Comparison of ENCODE assay signal across 13 cellular contexts in genomic region chr5:136108131-136108739, GRCh38. TPM values are rescaled to one million over a fixed set of nuclear protein-coding genes. Genes with fewer than 3 reads are reported as not detected.
DNase-seq lines count a peak whose midpoint lies in the region; ATAC-seq, FAIRE-seq and TF ChIP-seq lines count a peak whose summit lies in the region.
"Had no signal": no experiment of that assay in that cellular context is flagged by ENCODE, and none has a peak within 500 bp of the region (broad histone marks: within the 10 kb centered on the region; RNA-seq: fewer than 3 reads in every experiment).

No MANE protein-coding gene starts in this region.

- POLR2A ChIA-PET in CD4-positive, alpha-beta T cell (lab: Charles Lee): no interaction called here

- ATAC-seq in GM21390 (IDR thresholded peaks at IDR 0.05; ENCODE audit: unreplicated experiment): peak; percentile 48
- ATAC-seq in HG03045 (IDR thresholded peaks at IDR 0.05; ENCODE audit: unreplicated experiment): peak; percentile 73
- no peak for ATAC-seq in CD4-positive, alpha-beta T cell (ENCODE audit: poor library complexity)
- ATAC-seq: T-helper 17 cell had no signal

- no peaks in the 10 kb centered on the region for H3K79me2 ChIP-seq in mammary epithelial cell (ENCODE audit: insufficient read depth, low read length)

- H3K4me3 ChIP-seq in mammary epithelial cell (replicated peaks in 1 of 3; ENCODE audit: insufficient read depth in 1 of 3, low read depth in 2 of 3, low read length in 3 of 3) (no peak overlapping the region), kidney (ENCODE audit: low read length in 2 of 2) (no peak overlapping the region)
- H3K4me3 ChIP-seq: ovary had no signal

- no peaks in the 10 kb centered on the region for H3K9me3 ChIP-seq in mammary epithelial cell (replicated peaks; ENCODE audit: insufficient read depth, low read length)
- no peaks in the 10 kb centered on the region for H3K9me3 ChIP-seq in kidney (ENCODE audit: control insufficient read depth in 1 of 2, low read length in 2 of 2)
- H3K9me3 ChIP-seq in CD4-positive, alpha-beta T cell (ENCODE audit: control insufficient read depth, low read length): no peaks in the 10 kb centered on the region
- H3K9me3 ChIP-seq: ovary had no signal

- no peak overlapping the region for H3K9ac ChIP-seq in mammary epithelial cell (ENCODE audit: insufficient read depth, low read length)
- H3K9ac ChIP-seq in kidney (ENCODE audit: low read length in 2 of 2): no peak overlapping the region

- peaks cover 4% of the 10 kb centered on the region for H3K4me1 Mint-ChIP-seq in activated T-helper 1 cell treated with anti-CD3 and anti-CD28 coated beads, Interleukin-12 subunit alpha, Interleukin-12 subunit beta, Interleukin-2, Interleukin-4 antibody, amounts not matched to agents 30 ng/mL and 10 ng/mL and 1 ng/mL, durations not matched to agents 14 hours and 24 hours and 36 hours (ENCODE audit: low read depth)
- H3K4me1 Mint-ChIP-seq in CD4-positive, alpha-beta T cell (ENCODE audit: low read depth): no peaks in the 10 kb centered on the region
- H3K4me1 Mint-ChIP-seq: central memory CD8-positive, alpha-beta T cell had no signal

- in situ Hi-C loops in mammary epithelial cell (cut with MboI; ENCODE audit: low sequenced_read_pairs in 2 of 2): no loop called here

- H3K27me3 ChIP-seq in mammary epithelial cell (ENCODE audit: insufficient read depth, low read length): no peaks in the 10 kb centered on the region
- no peaks in the 10 kb centered on the region for H3K27me3 ChIP-seq in CD4-positive, alpha-beta T cell (ENCODE audit: control insufficient read depth, insufficient read depth, low read length)
- H3K27me3 ChIP-seq: ovary had no signal

- intact Hi-C loops in mammary epithelial cell (cut with micrococcal nuclease) (no loop called here), kidney (cut with DNase I) (no loop called here)
- intact Hi-C loops in activated T-helper 1 cell treated with anti-CD3 and anti-CD28 coated beads, Interleukin-12 subunit alpha, Interleukin-12 subunit beta, Interleukin-2, Interleukin-4 antibody, amounts not matched to agents 30 ng/mL and 10 ng/mL and 1 ng/mL, durations not matched to agents 14 hours and 24 hours and 36 hours (cut with micrococcal nuclease): no loop called here
- intact Hi-C loops in CD4-positive, alpha-beta T cell (cut with DNase I, micrococcal nuclease): no loop called here

- FAIRE-seq in GM12892 (lab: Jason Lieb, UNC) (peak; percentile 82), kidney (lab: Jason Lieb, UNC) (no peak)

- no peak for TF ChIP-seq POLR2A in GM12892 (IDR thresholded peaks at IDR 0.05; ENCODE audit: low read depth, low read length)

- no peaks in the 10 kb centered on the region for H3K36me3 Mint-ChIP-seq in activated T-helper 1 cell treated with anti-CD3 and anti-CD28 coated beads, Interleukin-12 subunit alpha, Interleukin-12 subunit beta, Interleukin-2, Interleukin-4 antibody, amounts not matched to agents 30 ng/mL and 10 ng/mL and 1 ng/mL, durations not matched to agents 14 hours and 24 hours and 36 hours (ENCODE audit: low read depth)
- no peaks in the 10 kb centered on the region for H3K36me3 Mint-ChIP-seq in CD4-positive, alpha-beta T cell (ENCODE audit: low read depth)

- peak overlapping the region; percentile 4 for H3K27ac ChIP-seq in mammary epithelial cell (ENCODE audit: insufficient read depth, low read depth, low read length)
- H3K27ac ChIP-seq in kidney (ENCODE audit: low read depth in 2 of 2, low read length in 2 of 2): no peak overlapping the region
- H3K27ac ChIP-seq in CD4-positive, alpha-beta T cell (ENCODE audit: low read depth, low read length): no peak overlapping the region
- H3K27ac ChIP-seq: ovary had no signal

- H3K4me2 ChIP-seq in mammary epithelial cell (ENCODE audit: insufficient read depth, low read depth, low read length): peak overlapping the region; percentile 45

- DNase-seq in GM12892 (ENCODE audit: insufficient read length): no peak
- peak; percentile 79 for DNase-seq in mammary epithelial cell
- no peak for DNase-seq in kidney
- no peak for DNase-seq in activated T-helper 1 cell treated with anti-CD3 and anti-CD28 coated beads, Interleukin-12 subunit alpha, Interleukin-12 subunit beta, Interleukin-2, Interleukin-4 antibody, amounts not matched to agents 30 ng/mL and 10 ng/mL and 1 ng/mL, durations not matched to agents 14 hours and 24 hours and 36 hours (ENCODE audit: low spot score)
- DNase-seq in CD4-positive, alpha-beta T cell: no peak
- no peak for DNase-seq in NCI-H187 (lab: John Stamatoyannopoulos, UW)
- DNase-seq: activated CD4-positive, alpha-beta T cell treated with anti-CD3 and anti-CD28 coated beads, Interleukin-2, amount 50 U/mL, for 48 hours; NCI-H2227 treated with DMSO at 0.1 percent for 48 hours; ovary; T-helper 17 cell had no signal

- TF ChIP-seq CTCF in mammary epithelial cell (conservative IDR thresholded peaks at IDR 0.05 in 1 of 2, IDR thresholded peaks at IDR 0.05 in 1 of 2; ENCODE audit: extremely low read depth in 1 of 2, insufficient read depth in 1 of 2, low read depth in 1 of 2, low read length in 2 of 2) (peak in 1 of 2 donors; percentile 24), kidney (IDR thresholded peaks at IDR 0.05; ENCODE audit: borderline replicate concordance, extremely low read depth, insufficient read depth) (no peak)
- no peak for TF ChIP-seq CTCF in CD4-positive, alpha-beta T cell (IDR thresholded peaks at IDR 0.05)

- H3K27me3 Mint-ChIP-seq in activated T-helper 1 cell treated with anti-CD3 and anti-CD28 coated beads, Interleukin-12 subunit alpha, Interleukin-12 subunit beta, Interleukin-2, Interleukin-4 antibody, amounts not matched to agents 30 ng/mL and 10 ng/mL and 1 ng/mL, durations not matched to agents 14 hours and 24 hours and 36 hours (ENCODE audit: insufficient read depth): peaks cover 3% of the 10 kb centered on the region
- H3K27me3 Mint-ChIP-seq in CD4-positive, alpha-beta T cell: peaks cover 8% of the 10 kb centered on the region

- H3K4me3 Mint-ChIP-seq in activated T-helper 1 cell treated with anti-CD3 and anti-CD28 coated beads, Interleukin-12 subunit alpha, Interleukin-12 subunit beta, Interleukin-2, Interleukin-4 antibody, amounts not matched to agents 30 ng/mL and 10 ng/mL and 1 ng/mL, durations not matched to agents 14 hours and 24 hours and 36 hours: no peak overlapping the region
- no peak overlapping the region for H3K4me3 Mint-ChIP-seq in CD4-positive, alpha-beta T cell
- H3K4me3 Mint-ChIP-seq: central memory CD8-positive, alpha-beta T cell; T-helper 17 cell had no signal

- H4K20me1 ChIP-seq in mammary epithelial cell (ENCODE audit: insufficient read depth, low read length): no peaks in the 10 kb centered on the region

- 2% methylated on average over 3 of the region's 3 CpGs for WGBS in mammary epithelial cell (ENCODE audit: low coverage, missing lambda C conversion rate)

- peak overlapping the region; percentile 45 for H2AFZ ChIP-seq in mammary epithelial cell (ENCODE audit: low read depth, low read length)

- no peak overlapping the region for H3K27ac Mint-ChIP-seq in activated T-helper 1 cell treated with anti-CD3 and anti-CD28 coated beads, Interleukin-12 subunit alpha, Interleukin-12 subunit beta, Interleukin-2, Interleukin-4 antibody, amounts not matched to agents 30 ng/mL and 10 ng/mL and 1 ng/mL, durations not matched to agents 14 hours and 24 hours and 36 hours
- no peak overlapping the region for H3K27ac Mint-ChIP-seq in CD4-positive, alpha-beta T cell
- H3K27ac Mint-ChIP-seq: T-helper 17 cell had no signal

- no TSS peak for BruUV-seq in mammary epithelial cell (replicated peaks; lab: Mats Ljungman, UMichigan)

- H3K36me3 ChIP-seq in mammary epithelial cell (ENCODE audit: insufficient read depth, low read length): no peaks in the 10 kb centered on the region
- no peaks in the 10 kb centered on the region for H3K36me3 ChIP-seq in kidney (ENCODE audit: control insufficient read depth in 1 of 2, insufficient read depth in 2 of 2, low read length in 2 of 2)
- H3K36me3 ChIP-seq: ovary had no signal

- H3K4me1 ChIP-seq in mammary epithelial cell (ENCODE audit: insufficient read depth, low read length) (peaks cover 29% of the 10 kb centered on the region), kidney (ENCODE audit: control insufficient read depth in 1 of 2, insufficient read depth in 1 of 2, low read depth in 1 of 2, low read length in 2 of 2) (peaks cover 0 to 3% of the 10 kb centered on the region in 2 donors)

- H3K9me3 Mint-ChIP-seq in activated T-helper 1 cell treated with anti-CD3 and anti-CD28 coated beads, Interleukin-12 subunit alpha, Interleukin-12 subunit beta, Interleukin-2, Interleukin-4 antibody, amounts not matched to agents 30 ng/mL and 10 ng/mL and 1 ng/mL, durations not matched to agents 14 hours and 24 hours and 36 hours: no peaks in the 10 kb centered on the region
- no peaks in the 10 kb centered on the region for H3K9me3 Mint-ChIP-seq in CD4-positive, alpha-beta T cell
- H3K9me3 Mint-ChIP-seq: central memory CD8-positive, alpha-beta T cell had no signal

- CTCF ChIA-PET in mammary epithelial cell (lab: Charles Lee; ENCODE audit: low non-redundant PET): no interaction called here
- CTCF ChIA-PET in CD4-positive, alpha-beta T cell (lab: Charles Lee): no interaction called here

- dilution Hi-C loops in mammary epithelial cell (cut with HindIII; ENCODE audit: low sequenced_read_pairs): no loop called here

RNA-seq across cellular contexts. Expression of gene SMAD5, which starts 24.4 kb away (rescaled TPM):
- polyA plus RNA-seq in GM12892 (2012; ENCODE audit: missing spikeins): 8.8 TPM
- total RNA-seq in mammary epithelial cell (10 to 100 TPM; 66.8 to 84.2 TPM), kidney (67.7 TPM)
- polyA plus RNA-seq in mammary epithelial cell (60.8 TPM), kidney (ENCODE audit: insufficient read depth, low read depth, low replicate concordance) (9.9 TPM)
- 49.1 TPM for polyA minus RNA-seq in mammary epithelial cell
- 17.9 TPM in 2 replicates for total RNA-seq in activated T-helper 1 cell treated with anti-CD3 and anti-CD28 coated beads, Interleukin-12 subunit alpha, Interleukin-12 subunit beta, Interleukin-2, Interleukin-4 antibody, amounts not matched to agents 30 ng/mL and 10 ng/mL and 1 ng/mL, durations not matched to agents 14 hours and 24 hours and 36 hours
- total RNA-seq in CD4-positive, alpha-beta T cell: 10 to 100 TPM in 1 of 2 experiments, 1 to 10 TPM in 1; 9.1 to 10.1 TPM
